8 cellular contexts compared by ENCODE assay signal in the genomic region with DNA sequence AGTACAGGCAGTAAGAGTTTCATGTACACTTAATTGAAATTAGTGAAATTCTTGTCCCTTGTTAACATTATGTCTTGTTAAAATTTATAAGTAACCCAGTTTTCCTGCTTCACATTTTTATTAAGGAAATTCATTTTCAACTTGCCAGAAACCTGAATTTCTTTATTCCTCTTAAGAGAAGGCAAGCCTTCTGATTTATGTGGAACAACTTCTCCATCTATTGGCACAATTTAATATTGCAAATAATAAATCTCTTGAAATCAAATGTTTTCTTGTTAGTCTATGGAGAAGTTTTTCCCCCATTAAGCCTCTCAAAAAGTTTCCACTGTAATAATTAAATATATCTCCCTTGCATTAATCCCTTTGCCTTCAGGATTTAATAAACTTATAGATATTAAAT. TPM values are rescaled to one million over a fixed set of nuclear protein-coding genes. Genes with fewer than 3 reads are reported as not detected.
DNase-seq lines count a peak whose midpoint lies in the region; ATAC-seq, FAIRE-seq and TF ChIP-seq lines count a peak whose summit lies in the region.

No MANE protein-coding gene starts in this region.

- H3K4me1 Mint-ChIP-seq in activated T-helper 17 cell treated with anti-CD3 and anti-CD28 coated beads, Interleukin-2, amount 50 U/mL, for 72 hours = no peaks in the 10 kb centered on the region

- DNase-seq in Ammon's horn (ENCODE audit: low spot score) (peak; percentile 8), HTR-8/SVneo (ENCODE audit: insufficient read length, low spot score) (peak; percentile 1), RKO (ENCODE audit: low spot score) (peak; percentile 59), glomerular visceral epithelial cell (ENCODE audit: extremely low spot score) (peak; percentile 22), HPDE6-E6E7 (ENCODE audit: extremely low spot score) (no peak), GM10266 (ENCODE audit: extremely low spot score) (no peak)

- H3K4me3 Mint-ChIP-seq in activated T-helper 17 cell treated with anti-CD3 and anti-CD28 coated beads, Interleukin-2, amount 50 U/mL, for 72 hours = no peak overlapping the region

- H3K36me3 Mint-ChIP-seq in activated T-helper 17 cell treated with anti-CD3 and anti-CD28 coated beads, Interleukin-2, amount 50 U/mL, for 72 hours (ENCODE audit: low read depth) = no peaks in the 10 kb centered on the region

- H3K9me3 Mint-ChIP-seq in activated T-helper 17 cell treated with anti-CD3 and anti-CD28 coated beads, Interleukin-2, amount 50 U/mL, for 72 hours = no peaks in the 10 kb centered on the region

- H3K27me3 Mint-ChIP-seq in activated T-helper 17 cell treated with anti-CD3 and anti-CD28 coated beads, Interleukin-2, amount 50 U/mL, for 72 hours = no peaks in the 10 kb centered on the region

- ATAC-seq in GM18907 (IDR thresholded peaks at IDR 0.05; ENCODE audit: unreplicated experiment) = no peak
- ATAC-seq in activated T-helper 17 cell treated with anti-CD3 and anti-CD28 coated beads, Interleukin-2, amount 50 U/mL, for 72 hours (replicated peaks) = no peak

- H3K27ac Mint-ChIP-seq in activated T-helper 17 cell treated with anti-CD3 and anti-CD28 coated beads, Interleukin-2, amount 50 U/mL, for 72 hours = no peak overlapping the region

- TF ChIP-seq CTCF in GM10266 (IDR thresholded peaks at IDR 0.05; ENCODE audit: control insufficient read depth, insufficient read depth, low read depth, missing control alignments) = no peak

- FAIRE-seq in HTR-8/SVneo (lab: Jason Lieb, UNC) = no peak

RNA-seq across cellular contexts. Expression of a gene that starts 33.8 kb away (rescaled TPM):
- 10 to 100 TPM in 1 of 2 donors, 1 to 10 TPM in 1; 9.4 to 11.8 TPM for total RNA-seq in activated T-helper 17 cell treated with anti-CD3 and anti-CD28 coated beads, Interleukin-2, amount 50 U/mL, for 72 hours

Comparison
In these comparisons a context has a peak if more than half of its experiments do, and no peak if none do; other contexts are left out.
1. DNase-seq: peak in Ammon's horn (single experiment), HTR-8/SVneo (single experiment), RKO (single experiment) and glomerular visceral epithelial cell (single experiment); none in HPDE6-E6E7 (single experiment) and GM10266 (single experiment).